In genomic region chr17:77409282-77410161, GRCh38 we compare ENCODE assay signal across 8 cellular contexts.
A peak's percentile ranks its signal among the peaks of the same experiment; 100 is the strongest.
DNase-seq lines count a peak whose midpoint lies in the region; ATAC-seq, FAIRE-seq and TF ChIP-seq lines count a peak whose summit lies in the region.

No MANE protein-coding gene starts in this region.

- 60 to 84% (median 73%) methylated on average over 10 to 34 of the region's 34 CpGs for WGBS in adrenal gland, 4 donors

- intact Hi-C loops in adrenal gland (cut with DNase I), result no loop called here

- DNase-seq in HT-29 (ENCODE audit: low spot score) (peak; percentile 42), adrenal gland (peak in 1 of 7 donors; percentile 47), iPS-NIHi7 (ENCODE audit: extremely low spot score) (peak; percentile 76), D721Med (ENCODE audit: insufficient read length, low spot score) (no peak), GM19240 (ENCODE audit: insufficient read length, low spot score) (no peak), NCI-H2029 (lab: John Stamatoyannopoulos, UW) (no peak)
- peak; percentile 24 for DNase-seq in stimulated activated naive CD4-positive, alpha-beta T cell treated with Interleukin-2 at 50 U/mL for 16 hours (lab: John Stamatoyannopoulos, UW)

- H3K9me3 ChIP-seq in adrenal gland (replicated peaks in 1 of 3), result no peaks in the 10 kb centered on the region

- peak overlapping the region in 3 of 5 donors; percentile 9 to 83 (median 44) for H3K27ac ChIP-seq in adrenal gland

- FAIRE-seq in D721Med (lab: Jason Lieb, UNC), result no peak

- ATAC-seq in HG03342 (IDR thresholded peaks at IDR 0.05; ENCODE audit: unreplicated experiment), result no peak

- H3K27me3 ChIP-seq in adrenal gland, result no peaks in the 10 kb centered on the region

- no peak overlapping the region for H3K4me3 ChIP-seq in adrenal gland

- H3K36me3 ChIP-seq in adrenal gland (replicated peaks in 1 of 2), result no peaks in the 10 kb centered on the region

- H3K4me1 ChIP-seq in adrenal gland (replicated peaks in 1 of 2), result peaks cover 9 to 60% of the 10 kb centered on the region in 2 donors

- no peak for TF ChIP-seq POLR2A in adrenal gland (IDR thresholded peaks at IDR 0.05)

- TF ChIP-seq CTCF in adrenal gland (IDR thresholded peaks at IDR 0.05) (no peak), D721Med (IDR thresholded peaks at IDR 0.05; ENCODE audit: insufficient read depth, missing control alignments) (no peak)

Comparison
In these comparisons a context has a peak if more than half of its experiments do, and no peak if none do; other contexts are left out.
1. DNase-seq: peak in HT-29 (single experiment), iPS-NIHi7 (single experiment) and stimulated activated naive CD4-positive, alpha-beta T cell treated with Interleukin-2 at 50 U/mL for 16 hours (single experiment); none in D721Med (single experiment), GM19240 (single experiment) and NCI-H2029 (single experiment).